Comparison of ENCODE assay signal across 13 cellular contexts in genomic region chr9:118331622-118332045, GRCh38.
DNase-seq lines count a peak whose midpoint lies in the region; TF ChIP-seq lines count a peak whose summit lies in the region.
"Had no signal": no experiment of that assay in that cellular context is flagged by ENCODE, and none has a peak within 500 bp of the region (broad histone marks: within the 10 kb centered on the region; RNA-seq: fewer than 3 reads in every experiment).

No MANE protein-coding gene starts in this region.

- TF ChIP-seq CTCF in cardiac fibroblast (IDR thresholded peaks at IDR 0.05; ENCODE audit: low read depth, low read length) (no peak), Caco-2 (IDR thresholded peaks at IDR 0.05; ENCODE audit: insufficient read depth in 1 of 2, low read depth in 1 of 2, low read length in 1 of 2, severe bottlenecking in 1 of 2, unreplicated experiment in 1 of 2) (no peak)

- H3K9me2 ChIP-seq in Karpas-422 (replicated peaks; ENCODE audit: insufficient read depth, low read length): no peaks in the 10 kb centered on the region

- H3K79me2 ChIP-seq in Karpas-422 (ENCODE audit: low read length): no peaks in the 10 kb centered on the region

- H3K4me1 Mint-ChIP-seq in Caco-2 (ENCODE audit: low read depth, unreplicated experiment): no peaks in the 10 kb centered on the region

- no peak overlapping the region for H2AFZ ChIP-seq in Karpas-422 (ENCODE audit: low read length)

- no peak overlapping the region for H3K27ac ChIP-seq in Karpas-422 (ENCODE audit: low read length)
- H3K27ac ChIP-seq: Peyer's patch had no signal

- H3K27ac Mint-ChIP-seq in Caco-2 (ENCODE audit: unreplicated experiment): no peak overlapping the region
- H3K27ac Mint-ChIP-seq: activated CD8-positive, alpha-beta T cell treated with anti-CD3 and anti-CD28 coated beads for 36 hours had no signal

- H4K20me1 ChIP-seq in Karpas-422 (ENCODE audit: insufficient read depth, low read depth, low read length): no peaks in the 10 kb centered on the region

- no peaks in the 10 kb centered on the region for H3K36me3 Mint-ChIP-seq in Caco-2 (ENCODE audit: insufficient read depth, unreplicated experiment)

- BruUV-seq in Caco-2 (replicated peaks; lab: Mats Ljungman, UMichigan): no TSS peak

- no peaks in the 10 kb centered on the region for H3K27me3 Mint-ChIP-seq in Caco-2 (ENCODE audit: insufficient read depth, unreplicated experiment)
- H3K27me3 Mint-ChIP-seq: activated CD8-positive, alpha-beta T cell treated with anti-CD3 and anti-CD28 coated beads for 36 hours had no signal

- H3K27me3 ChIP-seq in Caco-2 (replicated peaks; ENCODE audit: control insufficient read depth, insufficient read depth, low read length) (no peaks in the 10 kb centered on the region), Karpas-422 (ENCODE audit: low read length) (no peaks in the 10 kb centered on the region)
- H3K27me3 ChIP-seq: BE2C, Peyer's patch had no signal

- no peak overlapping the region for H3K4me2 ChIP-seq in Karpas-422 (ENCODE audit: low read depth, low read length, poor library complexity, severe bottlenecking)

- CTCF ChIA-PET in Caco-2 (lab: Charles Lee): no interaction called here

- no peaks in the 10 kb centered on the region for H3K9me3 ChIP-seq in Caco-2
- no peaks in the 10 kb centered on the region; the same call in 1 of the 2 replicates for H3K9me3 ChIP-seq in Karpas-422 (ENCODE audit: low read length)
- H3K9me3 ChIP-seq: BE2C, Peyer's patch had no signal

- no peak overlapping the region for H3K4me3 Mint-ChIP-seq in Caco-2 (ENCODE audit: unreplicated experiment)
- H3K4me3 Mint-ChIP-seq: activated CD8-positive, alpha-beta T cell treated with anti-CD3 and anti-CD28 coated beads for 36 hours had no signal

- intact Hi-C loops in Caco-2 (cut with micrococcal nuclease; ENCODE audit: unreplicated experiment): no loop called here

- H3K4me3 ChIP-seq in cardiac fibroblast (replicated peaks in 1 of 2; ENCODE audit: low read depth in 2 of 2, low read length in 2 of 2) (no peak overlapping the region), Caco-2 (ENCODE audit: low read depth, low read length) (no peak overlapping the region), Karpas-422 (ENCODE audit: low read length) (no peak overlapping the region)
- H3K4me3 ChIP-seq: lung, Peyer's patch had no signal

- H3K36me3 ChIP-seq in Caco-2 (ENCODE audit: control insufficient read depth, insufficient read depth, low read length) (no peaks in the 10 kb centered on the region), Karpas-422 (ENCODE audit: insufficient read depth, low read length) (no peaks in the 10 kb centered on the region)
- H3K36me3 ChIP-seq: BE2C, Peyer's patch had no signal

- H3K4me1 ChIP-seq in Caco-2 (no peaks in the 10 kb centered on the region), Karpas-422 (ENCODE audit: low read length) (no peaks in the 10 kb centered on the region)
- H3K4me1 ChIP-seq: BE2C, Peyer's patch had no signal

- peaks cover 10% of the 10 kb centered on the region for H3K9me3 Mint-ChIP-seq in Caco-2 (ENCODE audit: unreplicated experiment)
- H3K9me3 Mint-ChIP-seq: activated CD8-positive, alpha-beta T cell treated with anti-CD3 and anti-CD28 coated beads for 36 hours had no signal

- H3K9ac ChIP-seq in Karpas-422 (ENCODE audit: low read length): no peak overlapping the region

- POLR2A ChIA-PET in Caco-2 (lab: Charles Lee): no interaction called here

- DNase-seq in AG08395 (ENCODE audit: low spot score) (peak; percentile 19), HT1080 (ENCODE audit: low read depth) (peak; percentile 96), cardiac fibroblast (ENCODE audit: low read depth in 2 of 2) (peak; percentile 0 to 79), kidney tubule cell (ENCODE audit: low spot score) (peak; percentile 97), GOT3 (lab: John Stamatoyannopoulos, UW) (no peak), Caco-2 (no peak), Karpas-422 (no peak), NCI-H524 treated with DMSO at 0.1 percent for 48 hours (lab: John Stamatoyannopoulos, UW) (no peak)
- DNase-seq: activated CD8-positive, alpha-beta T cell treated with anti-CD3 and anti-CD28 coated beads for 36 hours; BE2C; nucleus accumbens; Peyer's patch had no signal

Comparison
In these comparisons a context has a peak if more than half of its experiments do, and no peak if none do; other contexts are left out.
1. DNase-seq: peak in AG08395 (single experiment), HT1080 (single experiment), cardiac fibroblast (2 of 2) and kidney tubule cell (single experiment); none in GOT3 (single experiment), Caco-2 (0 of 2), Karpas-422 (single experiment) and NCI-H524 treated with DMSO at 0.1 percent for 48 hours (single experiment).